Comparison of ENCODE assay signal across 8 cellular contexts in the genomic region with DNA sequence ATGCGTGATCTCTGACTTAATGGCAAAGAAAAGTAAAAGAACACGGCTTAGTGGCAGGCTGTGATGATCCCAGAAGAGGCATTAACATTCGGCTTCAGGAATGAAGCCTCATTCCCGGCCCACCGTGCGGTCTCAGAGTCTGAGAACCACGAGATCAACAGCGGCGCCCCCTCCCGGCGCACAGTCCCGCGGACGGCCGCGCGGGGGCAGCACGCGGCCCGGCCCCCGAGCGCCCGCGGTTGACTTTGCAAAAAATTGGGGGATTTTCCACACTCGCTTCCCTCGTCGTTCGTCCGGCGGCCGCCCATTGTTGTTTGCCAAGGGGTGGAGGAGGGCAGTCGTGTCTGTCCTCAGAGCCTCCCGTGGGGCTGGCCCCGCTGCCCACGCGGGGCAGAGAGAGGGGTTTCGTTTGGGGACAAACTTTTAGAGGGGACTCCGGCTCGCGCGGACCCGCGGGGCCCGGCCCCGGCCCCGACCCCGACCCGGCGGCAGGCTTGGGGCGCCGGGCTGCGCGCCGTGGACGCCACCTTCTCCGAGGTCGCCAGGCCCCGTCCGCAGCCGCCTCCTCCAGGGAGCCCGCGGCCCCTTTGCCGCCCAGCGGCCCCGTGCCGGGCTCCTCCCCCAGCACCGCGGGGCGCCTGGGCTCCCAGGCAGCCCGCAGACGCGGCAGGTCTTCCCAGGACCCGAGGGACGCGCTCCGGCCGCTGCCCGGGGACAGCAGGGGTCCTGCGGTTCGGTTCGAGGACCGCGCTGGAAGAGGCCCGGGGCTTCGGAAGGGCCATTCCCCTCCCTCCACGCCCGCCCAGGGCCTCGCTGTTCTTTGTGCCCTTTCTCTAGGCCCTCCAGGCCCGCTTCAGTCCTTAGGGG. TPM values are rescaled to one million over a fixed set of nuclear protein-coding genes. Genes with fewer than 3 reads are reported as not detected.
DNase-seq lines count a peak whose midpoint lies in the region; ATAC-seq and TF ChIP-seq lines count a peak whose summit lies in the region.

No MANE protein-coding gene starts in this region.

- POLR2A ChIA-PET in HCT116 (lab: Charles Lee): no interaction called here

- TF ChIP-seq RAD21 in HCT116 (IDR thresholded peaks at IDR 0.05; ENCODE audit: low read depth): peak; percentile 61

- H3K36me3 ChIP-seq in HCT116 (ENCODE audit: control insufficient read depth in 1 of 2, insufficient read depth in 2 of 2, low read length in 2 of 2) (no peaks in the 10 kb centered on the region), MG63 (no peaks in the 10 kb centered on the region), adrenal gland (replicated peaks in 1 of 2) (no peaks in the 10 kb centered on the region), right atrium auricular region (no peaks in the 10 kb centered on the region), uterus (no peaks in the 10 kb centered on the region)

- H3K79me2 ChIP-seq in HCT116 (ENCODE audit: insufficient read depth, low read length): peaks cover 8% of the 10 kb centered on the region

- intact Hi-C loops in HCT116 (cut with micrococcal nuclease): loop anchor here (1.0 to 5.0 kb wide), 2 partner anchors 1075 to 1600 kb away; no protein-coding TSS in a partner anchor
- intact Hi-C loops in adrenal gland (cut with DNase I): loop anchor here in 1 of 2 donors (5.0 to 10.0 kb wide), 3 partner anchors 210 to 433 kb away; no protein-coding TSS in a partner anchor
- intact Hi-C loops in uterus (cut with DNase I; ENCODE audit: low total_unique reads): no loop called here

- ATAC-seq in HCT116: peak; percentile 67

- peaks cover 1 to 22% of the 10 kb centered on the region in 2 experiments; a peak in 3 of 4 replicates for H3K4me1 ChIP-seq in HCT116 (ENCODE audit: control insufficient read depth in 1 of 2, insufficient read depth in 2 of 2, low read length in 2 of 2)
- peaks cover 11 to 21% of the 10 kb centered on the region in 2 donors for H3K4me1 ChIP-seq in adrenal gland (replicated peaks in 1 of 2)
- peaks cover 0 to 38% of the 10 kb centered on the region in 2 donors for H3K4me1 ChIP-seq in right atrium auricular region
- no peaks in the 10 kb centered on the region for H3K4me1 ChIP-seq in uterus

- no peak for TF ChIP-seq POLR2A in HCT116 (IDR thresholded peaks at IDR 0.05; ENCODE audit: borderline replicate concordance, extremely low read depth, insufficient read depth, insufficient read length)
- TF ChIP-seq POLR2A in adrenal gland (IDR thresholded peaks at IDR 0.05): peak in 1 of 2 donors; percentile 77
- peak; percentile 45 to 57 for TF ChIP-seq POLR2A in uterus (IDR thresholded peaks at IDR 0.05)

- H3K4me2 ChIP-seq in HCT116 (ENCODE audit: low read length): peak overlapping the region; percentile 90

- H2AFZ ChIP-seq in HCT116 (ENCODE audit: low read depth, low read length, poor library complexity, severe bottlenecking): peak overlapping the region; percentile 48

- H3K9me3 ChIP-seq in HCT116 (ENCODE audit: control insufficient read depth in 1 of 2, insufficient read depth in 1 of 2, low read depth in 1 of 2, low read length in 2 of 2): no peaks in the 10 kb centered on the region
- H3K9me3 ChIP-seq in MG63: no peaks in the 10 kb centered on the region
- no peaks in the 10 kb centered on the region for H3K9me3 ChIP-seq in adrenal gland (replicated peaks in 1 of 3)
- no peaks in the 10 kb centered on the region for H3K9me3 ChIP-seq in right atrium auricular region
- H3K9me3 ChIP-seq in uterus: no peaks in the 10 kb centered on the region

- peak; percentile 83 for TF ChIP-seq CTCF in GM12865 (IDR thresholded peaks at IDR 0.05; ENCODE audit: insufficient read depth, low read depth, low read length, missing control alignments)
- TF ChIP-seq CTCF in HCT116 (IDR thresholded peaks at IDR 0.05 in 2 of 3, conservative IDR thresholded peaks at IDR 0.05 in 1 of 3; ENCODE audit: borderline replicate concordance in 1 of 3, insufficient read depth in 1 of 3, low read depth in 2 of 3, low read length in 2 of 3): peak; percentile 31 to 82 (median 75); a peak in 5 of 6 replicates
- peak; percentile 54 to 98 (median 80) for TF ChIP-seq CTCF in adrenal gland (IDR thresholded peaks at IDR 0.05)
- peak; percentile 98 for TF ChIP-seq CTCF in right atrium auricular region (IDR thresholded peaks at IDR 0.05)
- TF ChIP-seq CTCF in uterus (IDR thresholded peaks at IDR 0.05): peak; percentile 77 to 99 (median 96)

- 1 to 2% (median 1%) methylated on average over 52 to 89 of the region's 89 CpGs for WGBS in adrenal gland, 4 donors

- BruUV-seq in HCT116 (replicated peaks; lab: Mats Ljungman, UMichigan): no TSS peak

- H3K4me3 ChIP-seq in GM12865 (ENCODE audit: low read depth, low read length) (peak overlapping the region; percentile 68), HCT116 (replicated peaks in 1 of 2; ENCODE audit: low read depth in 1 of 2, low read length in 2 of 2) (peak overlapping the region; percentile 58 to 63), MG63 (peak overlapping the region; percentile 46), adrenal gland (peak overlapping the region in 3 of 4 donors; percentile 40 to 78 (median 42)), right atrium auricular region (peak overlapping the region; percentile 48 to 65), uterus (peak overlapping the region; percentile 35 to 63)

- H4K20me1 ChIP-seq in HCT116 (ENCODE audit: insufficient read depth): peaks cover 5% of the 10 kb centered on the region; the same call in 1 of the 2 replicates

- RAD21 ChIA-PET in HCT116 (lab: Charles Lee; ENCODE audit: low non-redundant PET in 1 of 2, low total read pairs in 2 of 2, uncharacterized antibody in 2 of 2, unreplicated experiment in 2 of 2): no interaction called here

- peak overlapping the region; percentile 89 for H3K27ac ChIP-seq in HCT116 (ENCODE audit: low read depth, low read length)
- H3K27ac ChIP-seq in adrenal gland: peak overlapping the region in 4 of 5 donors; percentile 67 to 93 (median 85)
- peak overlapping the region; percentile 68 to 75 for H3K27ac ChIP-seq in right atrium auricular region
- H3K27ac ChIP-seq in uterus: peak overlapping the region; percentile 84 to 88

- CTCF ChIA-PET in HCT116 (lab: Charles Lee): interaction anchor here (0.8 kb wide), 1 partner anchor 13 kb away, joined by 3 read pairs; no protein-coding TSS in a partner anchor

- H3K9me2 ChIP-seq in HCT116 (ENCODE audit: insufficient read depth): no peaks in the 10 kb centered on the region

- peak overlapping the region; percentile 77 for H3K9ac ChIP-seq in HCT116 (ENCODE audit: low read length)

- no peaks in the 10 kb centered on the region for H3K27me3 ChIP-seq in HCT116 (ENCODE audit: insufficient read depth, low read length)
- H3K27me3 ChIP-seq in MG63: no peaks in the 10 kb centered on the region
- H3K27me3 ChIP-seq in adrenal gland: no peaks in the 10 kb centered on the region
- H3K27me3 ChIP-seq in right atrium auricular region: no peaks in the 10 kb centered on the region
- H3K27me3 ChIP-seq in uterus: no peaks in the 10 kb centered on the region

- DNase-seq in GM12865 (ENCODE audit: low read depth) (peak; percentile 79), HCT116 (ENCODE audit: low read depth, low spot score) (peak; percentile 51), MG63 (peak; percentile 77), SW480 (ENCODE audit: low spot score) (peak; percentile 68), adrenal gland (peak; percentile 85 to 93 (median 88)), right atrium auricular region (ENCODE audit: low spot score) (peak; percentile 90), putamen (ENCODE audit: low spot score) (peak; percentile 84), uterus (peak; percentile 82 to 92)

TF ChIP-seq in HCT116, 20 proteins besides CTCF, POLR2A, EP300 and RAD21:
- TF ChIP-seq SP1 (IDR thresholded peaks at IDR 0.05; ENCODE audit: low read depth): peak; percentile 89
- TF ChIP-seq YY1 (IDR thresholded peaks at IDR 0.05; ENCODE audit: extremely low read depth, insufficient replicate concordance, low read depth, low read length): peak; percentile 68
- TF ChIP-seq SRF (IDR thresholded peaks at IDR 0.05; ENCODE audit: low read depth): no peak
- TF ChIP-seq ZFX (IDR thresholded peaks at IDR 0.05): peak; percentile 42; the same call in 1 of the 2 replicates
- TF ChIP-seq POLR2AphosphoS5 (IDR thresholded peaks at IDR 0.05; ENCODE audit: low read depth, low read length): peak; percentile 77
- TF ChIP-seq EZH2 (IDR thresholded peaks at IDR 0.05): no peak
- TF ChIP-seq TCF7L2 (IDR thresholded peaks at IDR 0.05; ENCODE audit: borderline replicate concordance, extremely low read depth, insufficient read depth, insufficient read length): peak; percentile 34

RNA-seq across cellular contexts. Expression of a gene that starts 3.3 kb away (rescaled TPM):
- total RNA-seq in HCT116 (2021; ENCODE audit: unreplicated experiment) (35.0 TPM), adrenal gland (100 to 1,000 TPM in 6 of 8 donors, 10 to 100 TPM in 2; 74.5 to 262 (median 149) TPM), right atrium auricular region (10 to 100 TPM; 19.0 to 25.8 TPM), uterus (100 to 1,000 TPM in 1 of 4 donors, 10 to 100 TPM in 3; 22.7 to 198 (median 37.4) TPM)
- polyA plus RNA-seq in HCT116 (2012): 25.7 and 27.4 TPM in 2 replicates
- total RNA-seq in MG63 (2014; rRNA removed; shearing (Covaris generic); ENCODE audit: low replicate concordance): 16.9 and 32.5 TPM in 2 replicates
- polyA plus RNA-seq in adrenal gland: 10 to 100 TPM; 20.5 to 40.0 (median 35.1) TPM

Comparison
In these comparisons a context has a peak if more than half of its experiments do, and no peak if none do; other contexts are left out.
1. Peak in every context shown above with its lines: DNase-seq, ATAC-seq, H3K4me3 ChIP-seq and H3K27ac ChIP-seq.